In the genomic region with DNA sequence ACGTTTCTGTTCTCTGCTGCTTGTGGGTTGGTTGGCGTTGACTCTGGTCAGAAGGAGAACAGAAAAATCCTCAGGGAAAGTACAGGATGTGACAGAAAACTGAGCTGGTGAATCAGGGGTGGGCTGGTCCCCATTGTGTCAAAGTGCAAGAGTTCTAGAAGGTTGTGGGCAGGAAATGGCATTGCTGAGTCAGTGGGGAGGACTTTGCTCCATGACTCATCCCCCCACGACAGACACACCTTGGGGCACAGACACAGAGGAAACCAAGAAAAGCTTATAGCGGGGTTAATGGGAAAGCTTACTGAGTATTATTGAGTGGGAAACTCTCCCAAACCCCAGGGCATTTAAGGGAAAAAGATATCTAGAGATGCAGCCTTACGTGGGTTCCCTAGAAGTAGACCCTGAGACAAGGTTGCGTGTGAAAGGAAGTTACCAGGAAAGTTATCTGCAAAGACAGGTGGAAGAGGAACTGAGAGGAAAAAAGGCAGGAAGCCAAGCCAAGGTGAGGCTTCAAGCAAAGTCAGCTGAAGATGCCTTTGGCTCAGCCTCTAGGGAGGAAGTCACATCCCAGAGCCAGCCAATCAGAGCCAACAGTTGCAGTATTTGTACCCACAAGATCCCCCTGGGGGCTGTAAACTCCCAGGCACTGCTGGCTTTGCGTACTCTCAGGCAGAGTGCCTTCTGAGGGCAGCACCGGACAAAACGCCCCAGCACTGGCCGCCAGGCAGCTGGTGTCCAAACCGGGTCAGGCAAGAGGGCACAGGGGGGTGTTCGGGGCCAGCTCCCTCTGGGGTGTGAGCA, we compare ENCODE assay signal across 9 cellular contexts.
DNase-seq lines count a peak whose midpoint lies in the region; ATAC-seq and TF ChIP-seq lines count a peak whose summit lies in the region.
"Had no signal": no experiment of that assay in that cellular context is flagged by ENCODE, and none has a peak within 500 bp of the region (broad histone marks: within the 10 kb centered on the region; RNA-seq: fewer than 3 reads in every experiment).

No MANE protein-coding gene starts in this region.

- CTCF ChIA-PET in WTC11 (lab: Charles Lee), result no interaction called here

- DNase-seq in activated T-cell treated with anti-CD3 and anti-CD28 coated beads for 24 hours (ENCODE audit: low read depth) (peak; percentile 67), WTC11 (ENCODE audit: low spot score) (no peak), fibroblast of mammary gland (ENCODE audit: low read depth) (peak; percentile 100), NCI-H1105 (lab: John Stamatoyannopoulos, UW) (no peak), caudate nucleus (lab: John Stamatoyannopoulos, UW) (no peak)
- DNase-seq in activated T-cell treated with anti-CD3 and anti-CD28 coated beads, Interleukin-2, amount 50 U/mL, for 1 hour, result no peak
- peak; percentile 23 to 71 (median 28) for DNase-seq in stimulated activated CD4-positive, alpha-beta T cell treated with anti-CD3 and anti-CD28 coated beads, TNF-alpha, amount 100 ng/mL, for 24 hours (ENCODE audit: low read depth in 3 of 3)

- no peak overlapping the region for H3K27ac Mint-ChIP-seq in WTC11
- H3K27ac Mint-ChIP-seq: CD8-positive, alpha-beta T cell had no signal

- no peaks in the 10 kb centered on the region for H3K36me3 Mint-ChIP-seq in WTC11
- H3K36me3 Mint-ChIP-seq: CD8-positive, alpha-beta T cell had no signal

- POLR2A ChIA-PET in WTC11 (lab: Charles Lee), result interaction anchor here (0.7 kb wide), 1 partner anchor 67 kb away, joined by 4 read pairs; no protein-coding TSS in a partner anchor

- H3K4me3 ChIP-seq in fibroblast of mammary gland (ENCODE audit: control insufficient read depth, low read depth, low read length), result no peak overlapping the region

- H3K27me3 Mint-ChIP-seq in WTC11 (ENCODE audit: low read depth), result peaks cover 5% of the 10 kb centered on the region; the same call in 1 of the 2 replicates

- no peak overlapping the region for H3K27ac ChIP-seq in caudate nucleus (ENCODE audit: low read depth, low read length)

- TF ChIP-seq CTCF in WTC11 (IDR thresholded peaks at IDR 0.05) (no peak), fibroblast of mammary gland (conservative IDR thresholded peaks at IDR 0.05; ENCODE audit: control insufficient read depth, insufficient read depth, low read depth, low read length) (no peak)

- peaks cover 18% of the 10 kb centered on the region for H3K4me1 Mint-ChIP-seq in WTC11

- H3K4me3 Mint-ChIP-seq in WTC11, result no peak overlapping the region
- H3K4me3 Mint-ChIP-seq: CD8-positive, alpha-beta T cell had no signal

- H3K9me3 Mint-ChIP-seq in WTC11, result peaks cover 5% of the 10 kb centered on the region

- ATAC-seq in HG03175 (IDR thresholded peaks at IDR 0.05; ENCODE audit: unreplicated experiment), result peak; percentile 82
- 0 out of 2 replicates have a peak, but pooled peaks have one; percentile 16 for ATAC-seq in WTC11
- ATAC-seq: CD8-positive, alpha-beta T cell had no signal

TF ChIP-seq in WTC11, 78 proteins besides CTCF, POLR2A, EP300 and RAD21:
- no peak for TF ChIP-seq ZBTB21 (CRISPR knock-in tag; IDR thresholded peaks at IDR 0.05; ENCODE audit: borderline replicate concordance)
- TF ChIP-seq, protein P1, sequence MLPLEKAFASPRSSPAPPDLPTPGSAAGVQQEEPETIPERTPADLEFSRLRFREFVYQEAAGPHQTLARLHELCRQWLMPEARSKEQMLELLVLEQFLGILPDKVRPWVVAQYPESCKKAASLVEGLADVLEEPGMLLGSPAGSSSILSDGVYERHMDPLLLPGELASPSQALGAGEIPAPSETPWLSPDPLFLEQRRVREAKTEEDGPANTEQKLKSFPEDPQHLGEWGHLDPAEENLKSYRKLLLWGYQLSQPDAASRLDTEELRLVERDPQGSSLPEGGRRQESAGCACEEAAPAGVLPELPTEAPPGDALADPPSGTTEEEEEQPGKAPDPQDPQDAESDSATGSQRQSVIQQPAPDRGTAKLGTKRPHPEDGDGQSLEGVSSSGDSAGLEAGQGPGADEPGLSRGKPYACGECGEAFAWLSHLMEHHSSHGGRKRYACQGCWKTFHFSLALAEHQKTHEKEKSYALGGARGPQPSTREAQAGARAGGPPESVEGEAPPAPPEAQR (CRISPR knock-in tag; IDR thresholded peaks at IDR 0.05), result no peak
- peak; percentile 38; the same call in 1 of the 2 replicates for TF ChIP-seq GABPB1 (CRISPR knock-in tag; IDR thresholded peaks at IDR 0.05)

Comparison
In these comparisons a context has a peak if more than half of its experiments do, and no peak if none do; other contexts are left out.
1. DNase-seq: peak in activated T-cell treated with anti-CD3 and anti-CD28 coated beads for 24 hours (single experiment), fibroblast of mammary gland (single experiment) and stimulated activated CD4-positive, alpha-beta T cell treated with anti-CD3 and anti-CD28 coated beads, TNF-alpha, amount 100 ng/mL, for 24 hours (3 of 3); none in activated T-cell treated with anti-CD3 and anti-CD28 coated beads, Interleukin-2, amount 50 U/mL, for 1 hour (single experiment), WTC11 (single experiment), NCI-H1105 (single experiment) and caudate nucleus (0 of 61).